ENCODE assay signal across 15 cellular contexts in the genomic region with DNA sequence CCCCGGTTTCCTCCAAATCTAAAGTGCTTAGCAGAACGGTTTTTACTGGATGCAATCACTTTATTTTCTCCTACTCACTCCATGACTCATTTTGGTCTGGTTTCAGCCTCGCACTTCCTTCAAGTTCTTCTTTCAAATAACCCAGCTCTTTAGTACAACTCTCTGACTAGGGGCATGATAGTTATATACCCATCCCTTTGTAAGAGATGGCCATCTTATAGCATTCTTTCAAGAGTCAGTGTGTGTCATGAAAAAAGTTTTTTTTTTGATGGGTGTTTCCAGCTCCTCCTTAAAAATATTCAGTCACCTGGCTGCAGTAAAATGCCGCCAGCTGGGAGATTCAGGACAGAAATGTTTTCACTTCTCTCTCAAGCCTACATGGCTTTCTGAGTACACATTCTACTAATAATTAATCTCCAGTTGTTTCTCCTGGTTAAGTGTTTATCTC.
DNase-seq lines count a peak whose midpoint lies in the region; TF ChIP-seq lines count a peak whose summit lies in the region.
"Had no signal": no experiment of that assay in that cellular context is flagged by ENCODE, and none has a peak within 500 bp of the region (broad histone marks: within the 10 kb centered on the region; RNA-seq: fewer than 3 reads in every experiment).

No MANE protein-coding gene starts in this region.

- H3K27ac ChIP-seq in neural progenitor cell, result no peak overlapping the region
- H3K27ac ChIP-seq: C4-2B, KMS-11, prostate gland had no signal

- H3K9me3 Mint-ChIP-seq in nephron (peaks cover 30% of the 10 kb centered on the region), neural progenitor cell (peaks cover 11% of the 10 kb centered on the region)
- H3K9me3 Mint-ChIP-seq: activated T-cell treated with anti-CD3 and anti-CD28 coated beads, Interleukin-2, amount 50 U/mL, for 4 hours had no signal

- H3K4me1 Mint-ChIP-seq in nephron (peaks cover 11% of the 10 kb centered on the region), neural progenitor cell (no peaks in the 10 kb centered on the region)

- H4K20me1 ChIP-seq in neural progenitor cell (ENCODE audit: low read depth), result no peaks in the 10 kb centered on the region

- peaks cover 2% of the 10 kb centered on the region for H3K36me3 Mint-ChIP-seq in nephron (ENCODE audit: low read depth)
- no peaks in the 10 kb centered on the region for H3K36me3 Mint-ChIP-seq in neural progenitor cell

- H3K4me3 Mint-ChIP-seq in nephron (no peak overlapping the region), neural progenitor cell (no peak overlapping the region)
- H3K4me3 Mint-ChIP-seq: activated T-cell treated with anti-CD3 and anti-CD28 coated beads, Interleukin-2, amount 50 U/mL, for 4 hours had no signal

- no peak overlapping the region for H2AFZ ChIP-seq in neural progenitor cell (replicated peaks)

- H3K4me3 ChIP-seq in fibroblast of the aortic adventitia (ENCODE audit: low read depth, low read length) (no peak overlapping the region), neural progenitor cell (no peak overlapping the region), BE2C (ENCODE audit: low read depth, low read length) (no peak overlapping the region)
- H3K4me3 ChIP-seq: prostate gland had no signal

- H3K4me1 ChIP-seq in neural progenitor cell (no peaks in the 10 kb centered on the region), BE2C (no peaks in the 10 kb centered on the region)
- H3K4me1 ChIP-seq: prostate gland had no signal

- no peak overlapping the region for H3K4me2 ChIP-seq in neural progenitor cell
- H3K4me2 ChIP-seq: KMS-11 had no signal

- TF ChIP-seq CTCF in fibroblast of the aortic adventitia (IDR thresholded peaks at IDR 0.05; ENCODE audit: insufficient read depth, low read length) (no peak), nephron (IDR thresholded peaks at IDR 0.05; ENCODE audit: unreplicated experiment in 3 of 3) (no peak), neural progenitor cell (IDR thresholded peaks at IDR 0.05) (no peak), BE2C (IDR thresholded peaks at IDR 0.05; ENCODE audit: low read depth, low read length) (no peak)

- H3K9me3 ChIP-seq in neural progenitor cell (ENCODE audit: low read depth), result no peaks in the 10 kb centered on the region
- H3K9me3 ChIP-seq in BE2C, result no peaks in the 10 kb centered on the region
- H3K9me3 ChIP-seq: prostate gland had no signal

- H3F3A ChIP-seq in neural progenitor cell (ENCODE audit: low read depth), result no peaks in the 10 kb centered on the region

- H3K27me3 Mint-ChIP-seq in nephron (ENCODE audit: low read depth) (no peaks in the 10 kb centered on the region), neural progenitor cell (ENCODE audit: insufficient read depth, low read depth) (peaks cover 3% of the 10 kb centered on the region)

- H3K9ac ChIP-seq in neural progenitor cell, result no peak overlapping the region
- H3K9ac ChIP-seq: KMS-11 had no signal

- H3K79me2 ChIP-seq in neural progenitor cell (ENCODE audit: low read depth), result no peaks in the 10 kb centered on the region

- no peaks in the 10 kb centered on the region for H3K36me3 ChIP-seq in neural progenitor cell
- H3K36me3 ChIP-seq in BE2C, result no peaks in the 10 kb centered on the region
- H3K36me3 ChIP-seq: prostate gland had no signal

- peak overlapping the region; percentile 67 to 79 (median 68) for H3K27ac Mint-ChIP-seq in nephron
- H3K27ac Mint-ChIP-seq in neural progenitor cell, result no peak overlapping the region

- peak; percentile 50 for DNase-seq in DMS53 (lab: John Stamatoyannopoulos, UW)
- peak; percentile 53 for DNase-seq in RPMI7951 (ENCODE audit: low read depth)
- DNase-seq in fibroblast of the aortic adventitia (ENCODE audit: low read depth), result peak; percentile 75
- no peak for DNase-seq in stimulated activated naive CD4-positive, alpha-beta T cell (lab: John Stamatoyannopoulos, UW)
- DNase-seq in NCI-H1694 (lab: John Stamatoyannopoulos, UW), result no peak
- DNase-seq in neural progenitor cell (ENCODE audit: low spot score), result no peak
- DNase-seq in BE2C, result no peak
- DNase-seq: activated T-cell treated with anti-CD3 and anti-CD28 coated beads, Interleukin-2, amount 50 U/mL, for 4 hours; cerebellar nuclear complex; NCI-H524 treated with DMSO at 0.1 percent for 48 hours; T-helper 2 cell had no signal

- no peaks in the 10 kb centered on the region for H3K27me3 ChIP-seq in neural progenitor cell
- no peaks in the 10 kb centered on the region for H3K27me3 ChIP-seq in BE2C

Comparison
In these comparisons a context has a peak if more than half of its experiments do, and no peak if none do; other contexts are left out.
1. DNase-seq: peak in DMS53 (single experiment), RPMI7951 (single experiment) and fibroblast of the aortic adventitia (single experiment); none in stimulated activated naive CD4-positive, alpha-beta T cell (0 of 6), NCI-H1694 (single experiment), neural progenitor cell (single experiment) and BE2C (single experiment).